9 cellular contexts compared by ENCODE assay signal in genomic region chr17:16352838-16353701, GRCh38. TPM values are rescaled to one million over a fixed set of nuclear protein-coding genes. Genes with fewer than 3 reads are reported as not detected.
DNase-seq lines count a peak whose midpoint lies in the region; ATAC-seq, FAIRE-seq and TF ChIP-seq lines count a peak whose summit lies in the region.
"Had no signal": no experiment of that assay in that cellular context is flagged by ENCODE, and none has a peak within 500 bp of the region (broad histone marks: within the 10 kb centered on the region; RNA-seq: fewer than 3 reads in every experiment).

Gene CENPV, minus strand, starts transcription at chr17:16353469. Its CDS starts 33 bp downstream, at chr17:16353436.

- H3K4me1 ChIP-seq in H1 (replicated peaks in 1 of 4; ENCODE audit: control insufficient read depth in 3 of 4, insufficient read depth in 4 of 4, low read length in 3 of 4) = 0 out of 7 replicates have a peak, but pooled peaks cover 0 to 2% (median 0%) of the 10 kb centered on the region in 4 experiments

- peaks cover 0 to 3% of the 10 kb centered on the region in 2 experiments for H4K20me1 ChIP-seq in H1 (replicated peaks in 1 of 2; ENCODE audit: control insufficient read depth in 1 of 2, insufficient read depth in 2 of 2, low read length in 2 of 2)

- H3K4me2 ChIP-seq in H1 (ENCODE audit: insufficient read depth in 1 of 2, low read depth in 2 of 2, low read length in 2 of 2) = peak within 1 kb of the TSS; percentile 66 to 78

- no peak for FAIRE-seq in H1 (lab: Jason Lieb, UNC)
- FAIRE-seq: G401.6 had no signal

- H3K27me3 ChIP-seq in H1 (replicated peaks in 1 of 4; ENCODE audit: control insufficient read depth in 3 of 4, extremely low read depth in 1 of 4, insufficient read depth in 3 of 4, low read length in 3 of 4) = no peaks in the 10 kb centered on the region; a peak in 1 of 7 replicates

- no peak within 1 kb of the TSS for H2BK15ac ChIP-seq in H1 (ENCODE audit: low read length)

- no peak within 1 kb of the TSS for H2AK5ac ChIP-seq in H1 (ENCODE audit: low read depth, low read length)

- peaks cover 0 to 34% of the 10 kb centered on the region in 2 experiments; a peak in 2 of 4 replicates for H3K79me2 ChIP-seq in H1 (ENCODE audit: control insufficient read depth in 1 of 2, insufficient read depth in 2 of 2, low read length in 2 of 2)

- H3K23ac ChIP-seq in H1 (ENCODE audit: insufficient read length) = no peak within 1 kb of the TSS

- H3K4me3 ChIP-seq in H1 (ENCODE audit: extremely low read depth in 1 of 4, insufficient read depth in 2 of 4, low read depth in 3 of 4, low read length in 4 of 4) = peak within 1 kb of the TSS; percentile 78 to 95 (median 86)

- TF ChIP-seq RAD21 in H1 (IDR thresholded peaks at IDR 0.05 in 1 of 2, conservative IDR thresholded peaks at IDR 0.05 in 1 of 2; ENCODE audit: low read depth in 2 of 2, low read length in 2 of 2) = no peak

- H3K9ac ChIP-seq in H1 (replicated peaks in 1 of 4; ENCODE audit: extremely low read depth in 1 of 4, low read depth in 3 of 4, low read length in 3 of 4) = peak within 1 kb of the TSS; percentile 91 to 96 (median 92)

- H2AFZ ChIP-seq in H1 (ENCODE audit: low read length) = peak within 1 kb of the TSS; percentile 37; the same call in 1 of the 2 replicates

- no peak for TF ChIP-seq EP300 in H1 (IDR thresholded peaks at IDR 0.05; ENCODE audit: borderline replicate concordance in 1 of 2, low read depth in 2 of 2, low read length in 2 of 2)

- peak within 1 kb of the TSS; percentile 99 for H4K8ac ChIP-seq in H1 (ENCODE audit: extremely low read depth, insufficient read depth, low read length)

- ATAC-seq in HG02938 (IDR thresholded peaks at IDR 0.05; ENCODE audit: unreplicated experiment) = peak; percentile 44

- TF ChIP-seq CTCF in H1 (IDR thresholded peaks at IDR 0.05; ENCODE audit: control extremely low read depth in 1 of 3, insufficient read depth in 1 of 3, low read depth in 1 of 3, low read length in 3 of 3) = peak; percentile 13 to 32 (median 14); a peak in 3 of 4 replicates

- no peak within 1 kb of the TSS for H3K14ac ChIP-seq in H1 (ENCODE audit: insufficient read length)

- TF ChIP-seq POLR2A in H1 (IDR thresholded peaks at IDR 0.05; ENCODE audit: control extremely low read depth in 1 of 2, low read depth in 2 of 2, low read length in 2 of 2) = peak; percentile 54 to 56; a peak in 2 of 3 replicates

- POLR2A ChIA-PET in H1 (lab: Charles Lee; ENCODE audit: partially characterized antibody) = interaction anchor here (0.7 to 6.7 kb wide), 24 partner anchors 10 to 152 kb away, joined by 3 to 71 read pairs (median 4); partner anchors contain the start of genes NCOR1, PIGL and UBB

- H2BK12ac ChIP-seq in H1 (ENCODE audit: low read depth, low read length) = no peak within 1 kb of the TSS

- H4K5ac ChIP-seq in H1 (ENCODE audit: insufficient read length, low read depth, low read length) = peak within 1 kb of the TSS; percentile 64

- H3K56ac ChIP-seq in H1 (replicated peaks; ENCODE audit: insufficient read length, low read depth, low read length) = peak within 1 kb of the TSS; percentile 82

- H3K4ac ChIP-seq in H1 (replicated peaks; ENCODE audit: insufficient read length, low read depth, low read length) = peak within 1 kb of the TSS; percentile 89

- peak within 1 kb of the TSS; percentile 55 for H3K27ac ChIP-seq in H1 (ENCODE audit: low read depth, low read length)

- no peaks in the 10 kb centered on the region for H3K9me3 ChIP-seq in H1 (ENCODE audit: insufficient read depth in 2 of 2, low read depth in 1 of 2, low read length in 1 of 2)

- H2BK5ac ChIP-seq in H1 (ENCODE audit: low read depth, low read length) = peak within 1 kb of the TSS; percentile 83; the same call in 1 of the 2 replicates

- 4% methylated on average over 68 of the region's 121 CpGs; no CpG with 5 or more reads in 1 of the 2 experiments for WGBS in H1 (ENCODE audit: extremely low coverage in 1 of 2, insufficient coverage in 1 of 2, insufficient read length in 1 of 2, insufficient replicate concordance in 2 of 2, low coverage in 1 of 2, low lambda C conversion rate in 2 of 2, missing lambda C conversion rate in 1 of 2), 2 experiments

- peaks cover 2% of the 10 kb centered on the region; the same call in 1 of the 2 replicates for H3K23me2 ChIP-seq in H1 (ENCODE audit: low read depth, low read length)

- CTCF ChIA-PET in H1 (lab: Charles Lee; ENCODE audit: partially characterized antibody) = interaction anchor here (0.9 to 5.7 kb wide), 3 partner anchors 11 to 143 kb away, joined by 3 to 44 read pairs (median 5); no protein-coding TSS in a partner anchor

- no peaks in the 10 kb centered on the region for H3K79me1 ChIP-seq in H1 (ENCODE audit: low read depth, low read length)

- H3K18ac ChIP-seq in H1 (ENCODE audit: extremely low read depth, low read length) = peak within 1 kb of the TSS; percentile 62

- H2BK120ac ChIP-seq in H1 (replicated peaks; ENCODE audit: low read depth, low read length) = no peak within 1 kb of the TSS

- peaks cover 15 to 18% (median 17%) of the 10 kb centered on the region in 4 experiments for H3K36me3 ChIP-seq in H1 (ENCODE audit: control insufficient read depth in 2 of 4, insufficient read depth in 4 of 4, low read length in 3 of 4)

- H4K91ac ChIP-seq in H1 (replicated peaks; ENCODE audit: insufficient read length, low read length) = peak within 1 kb of the TSS; percentile 74

- H2BK20ac ChIP-seq in H1 (ENCODE audit: low read length) = no peak within 1 kb of the TSS

- DNase-seq in NCI-H1694 treated with DMSO at 0.1 percent for 48 hours (lab: John Stamatoyannopoulos, UW) = peak; percentile 33
- no peak for DNase-seq in NCI-H1694 (lab: John Stamatoyannopoulos, UW)
- peak; percentile 55 for DNase-seq in NCI-H748 treated with DMSO at 0.1 percent for 48 hours (lab: John Stamatoyannopoulos, UW)
- DNase-seq in activated CD8-positive, alpha-beta memory T cell treated with anti-CD3 and anti-CD28 coated beads for 4 hours (ENCODE audit: low read depth in 2 of 2) = peak; percentile 31 to 37
- peak; percentile 54 to 88 for DNase-seq in H1 (ENCODE audit: low read depth in 1 of 2, low spot score in 2 of 2)
- DNase-seq in mucosa of gallbladder (ENCODE audit: low spot score) = peak; percentile 16
- peak; percentile 72 for DNase-seq in stimulated activated CD8-positive, alpha-beta memory T cell treated with anti-CD3 and anti-CD28 coated beads, Interleukin-4, amount 100 ng/mL, for 48 hours

TF ChIP-seq in H1, 55 proteins besides CTCF, POLR2A, EP300 and RAD21 (continues in another document):
- TF ChIP-seq HDAC2 (IDR thresholded peaks at IDR 0.05; ENCODE audit: borderline replicate concordance in 1 of 2, low read depth in 2 of 2, low read length in 2 of 2) = peak; percentile 74; a peak in 1 of 4 replicates
- TF ChIP-seq KDM1A (IDR thresholded peaks at IDR 0.05; ENCODE audit: borderline replicate concordance, low read length) = peak; percentile 85
- TF ChIP-seq TBP (IDR thresholded peaks at IDR 0.05; ENCODE audit: low read depth, low read length) = peak; percentile 41; the same call in 1 of the 2 replicates
- TF ChIP-seq CHD2 (IDR thresholded peaks at IDR 0.05; ENCODE audit: low read length) = peak; percentile 96
- TF ChIP-seq SIN3A (conservative IDR thresholded peaks at IDR 0.05 in 1 of 2, IDR thresholded peaks at IDR 0.05 in 1 of 2; ENCODE audit: low read depth in 1 of 2, low read length in 2 of 2) = no peak
- peak; percentile 16; the same call in 1 of the 2 replicates for TF ChIP-seq RBBP5 (IDR thresholded peaks at IDR 0.05; ENCODE audit: borderline replicate concordance, low read depth, low read length)
- TF ChIP-seq, protein P1, sequence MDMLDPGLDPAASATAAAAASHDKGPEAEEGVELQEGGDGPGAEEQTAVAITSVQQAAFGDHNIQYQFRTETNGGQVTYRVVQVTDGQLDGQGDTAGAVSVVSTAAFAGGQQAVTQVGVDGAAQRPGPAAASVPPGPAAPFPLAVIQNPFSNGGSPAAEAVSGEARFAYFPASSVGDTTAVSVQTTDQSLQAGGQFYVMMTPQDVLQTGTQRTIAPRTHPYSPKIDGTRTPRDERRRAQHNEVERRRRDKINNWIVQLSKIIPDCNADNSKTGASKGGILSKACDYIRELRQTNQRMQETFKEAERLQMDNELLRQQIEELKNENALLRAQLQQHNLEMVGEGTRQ (IDR thresholded peaks at IDR 0.05; ENCODE audit: low read length) = no peak
- TF ChIP-seq, protein P2, sequence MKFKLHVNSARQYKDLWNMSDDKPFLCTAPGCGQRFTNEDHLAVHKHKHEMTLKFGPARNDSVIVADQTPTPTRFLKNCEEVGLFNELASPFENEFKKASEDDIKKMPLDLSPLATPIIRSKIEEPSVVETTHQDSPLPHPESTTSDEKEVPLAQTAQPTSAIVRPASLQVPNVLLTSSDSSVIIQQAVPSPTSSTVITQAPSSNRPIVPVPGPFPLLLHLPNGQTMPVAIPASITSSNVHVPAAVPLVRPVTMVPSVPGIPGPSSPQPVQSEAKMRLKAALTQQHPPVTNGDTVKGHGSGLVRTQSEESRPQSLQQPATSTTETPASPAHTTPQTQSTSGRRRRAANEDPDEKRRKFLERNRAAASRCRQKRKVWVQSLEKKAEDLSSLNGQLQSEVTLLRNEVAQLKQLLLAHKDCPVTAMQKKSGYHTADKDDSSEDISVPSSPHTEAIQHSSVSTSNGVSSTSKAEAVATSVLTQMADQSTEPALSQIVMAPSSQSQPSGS (IDR thresholded peaks at IDR 0.05; ENCODE audit: low read length) = no peak
- TF ChIP-seq, protein P3, sequence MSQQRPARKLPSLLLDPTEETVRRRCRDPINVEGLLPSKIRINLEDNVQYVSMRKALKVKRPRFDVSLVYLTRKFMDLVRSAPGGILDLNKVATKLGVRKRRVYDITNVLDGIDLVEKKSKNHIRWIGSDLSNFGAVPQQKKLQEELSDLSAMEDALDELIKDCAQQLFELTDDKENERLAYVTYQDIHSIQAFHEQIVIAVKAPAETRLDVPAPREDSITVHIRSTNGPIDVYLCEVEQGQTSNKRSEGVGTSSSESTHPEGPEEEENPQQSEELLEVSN (IDR thresholded peaks at IDR 0.05) = peak; percentile 77

RNA-seq across cellular contexts. Expression of gene CENPV, which starts in this region (rescaled TPM):
- 249 and 255 TPM in 2 replicates for total RNA-seq in H1 (2021; fragmentation: NEBNext Ultra II Directional; extraction: Animal tissue kit (Norgen Biotek cat#: 25700))
- 241 and 260 TPM in 2 replicates for polyA plus RNA-seq in H1 (2011; rRNA removed)
- polyA plus RNA-seq in H1 (2011; cell fraction: cytosol; rRNA removed) = 268 TPM
- 164 TPM for polyA plus RNA-seq in H1 (2011; cell fraction: nucleus; rRNA removed)
- 226 to 260 TPM (median 247 TPM) in 4 replicates for polyA plus RNA-seq in H1 (2012, experiment 1 of 2)
- 394 TPM for polyA plus RNA-seq in H1 (2012, experiment 2 of 2)
- polyA plus RNA-seq in H1 (2013, experiment 1 of 2) = 303 TPM
- 301 TPM for polyA plus RNA-seq in H1 (2013, experiment 2 of 2)
- 110 and 112 TPM in 2 replicates for polyA minus RNA-seq in H1 (2011; rRNA and poly(A)+ RNA removed)
- polyA minus RNA-seq in H1 (2011; cell fraction: cytosol; rRNA and poly(A)+ RNA removed) = 54.2 TPM
- 63.2 TPM for polyA minus RNA-seq in H1 (2011; cell fraction: nucleus; rRNA and poly(A)+ RNA removed)
- total RNA-seq in mucosa of gallbladder = 37.8 TPM
